10 cellular contexts compared by ENCODE assay signal in genomic region chr13:73335226-73335625, GRCh38.
DNase-seq lines count a peak whose midpoint lies in the region; ATAC-seq and TF ChIP-seq lines count a peak whose summit lies in the region.
"Had no signal": no experiment of that assay in that cellular context is flagged by ENCODE, and none has a peak within 500 bp of the region (broad histone marks: within the 10 kb centered on the region; RNA-seq: fewer than 3 reads in every experiment).

No MANE protein-coding gene starts in this region.

- H3K4me3 ChIP-seq in esophagus squamous epithelium: no peak overlapping the region
- no peak overlapping the region for H3K4me3 ChIP-seq in coronary artery

- H3K9me3 ChIP-seq in esophagus squamous epithelium: no peaks in the 10 kb centered on the region

- peak overlapping the region; percentile 72 to 90 (median 82) for H3K27ac ChIP-seq in esophagus squamous epithelium
- no peak overlapping the region for H3K27ac ChIP-seq in coronary artery

- peak; percentile 85 for ATAC-seq in GM21367 (IDR thresholded peaks at IDR 0.05; ENCODE audit: unreplicated experiment)
- ATAC-seq in HG03460 (IDR thresholded peaks at IDR 0.05; ENCODE audit: unreplicated experiment): peak; percentile 100

- peaks cover 31% of the 10 kb centered on the region for H3K4me1 Mint-ChIP-seq in CD14-positive monocyte

- TF ChIP-seq POLR2A in esophagus squamous epithelium (IDR thresholded peaks at IDR 0.05): no peak

- DNase-seq in CD14-positive monocyte (ENCODE audit: low spot score) (no peak), esophagus squamous epithelium (lab: John Stamatoyannopoulos, UW) (no peak), NCI-H446 (lab: John Stamatoyannopoulos, UW) (no peak), coronary artery (ENCODE audit: low spot score) (no peak), medulla oblongata (ENCODE audit: extremely low spot score) (no peak)
- no peak for DNase-seq in activated CD8-positive, alpha-beta memory T cell treated with anti-CD3 and anti-CD28 coated beads, Interleukin-2, amount 50 U/mL, for 48 hours
- DNase-seq: effector CD8-positive, alpha-beta T cell; SW 1271 had no signal

- TF ChIP-seq CTCF in CD14-positive monocyte (IDR thresholded peaks at IDR 0.05) (no peak), esophagus squamous epithelium (IDR thresholded peaks at IDR 0.05) (no peak), coronary artery (IDR thresholded peaks at IDR 0.05) (no peak)

- peak overlapping the region; percentile 58 to 96 (median 87) for H3K27ac Mint-ChIP-seq in CD14-positive monocyte

- no peaks in the 10 kb centered on the region for H3K27me3 ChIP-seq in esophagus squamous epithelium

- WGBS in esophagus squamous epithelium, 2 donors: 23 to 35% methylated on average over 5 of the region's 5 CpGs

- peaks cover 0 to 3% of the 10 kb centered on the region in 2 donors for H3K36me3 Mint-ChIP-seq in CD14-positive monocyte

- peaks cover 0 to 56% (median 3%) of the 10 kb centered on the region in 3 donors for H3K4me1 ChIP-seq in esophagus squamous epithelium

- H3K4me3 Mint-ChIP-seq in CD14-positive monocyte: peak overlapping the region in 1 of 2 donors; percentile 30

- intact Hi-C loops in CD14-positive monocyte (cut with micrococcal nuclease): loop anchor here in 1 of 2 donors (10.0 kb wide), 1 partner anchor 80 kb away; no protein-coding TSS in a partner anchor
- intact Hi-C loops in esophagus squamous epithelium (cut with DNase I): no loop called here

- H3K27me3 Mint-ChIP-seq in CD14-positive monocyte (ENCODE audit: low read depth in 3 of 3): no peaks in the 10 kb centered on the region

- no peaks in the 10 kb centered on the region for H3K36me3 ChIP-seq in esophagus squamous epithelium

- peaks cover 0 to 3% (median 0%) of the 10 kb centered on the region in 7 donors for H3K9me3 Mint-ChIP-seq in CD14-positive monocyte

Comparison
In these comparisons a context has a peak if more than half of its experiments do, and no peak if none do; other contexts are left out.
1. H3K27ac ChIP-seq: peak in esophagus squamous epithelium (4 of 4); none in coronary artery (0 of 2).